28 cellular contexts compared by ENCODE assay signal in the genomic region with DNA sequence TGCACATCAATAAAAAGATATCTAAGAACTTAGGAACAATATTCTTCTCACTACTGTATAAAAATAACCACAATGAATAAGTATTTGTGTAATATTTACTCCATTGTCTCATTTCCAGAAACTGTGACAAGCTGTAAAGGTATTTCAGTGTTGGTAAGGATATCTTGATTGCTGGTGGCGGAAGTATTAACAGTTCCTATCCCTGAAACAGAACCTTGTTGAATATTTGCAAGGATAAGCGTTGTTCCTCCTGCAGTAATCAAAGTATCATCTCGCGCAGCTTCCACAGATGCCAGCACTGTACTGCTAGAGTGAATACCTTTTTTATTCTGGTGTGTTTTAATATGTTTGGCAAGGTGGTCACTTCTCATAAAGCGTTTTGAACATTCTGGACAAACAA.
"Had no signal": no experiment of that assay in that cellular context is flagged by ENCODE, and none has a peak within 500 bp of the region (broad histone marks: within the 10 kb centered on the region; RNA-seq: fewer than 3 reads in every experiment).

No MANE protein-coding gene starts in this region.

- H3K27me3 ChIP-seq: body of pancreas, cardiac muscle cell, dorsolateral prefrontal cortex, right atrium auricular region, testis, transverse colon had no signal

- ATAC-seq: body of pancreas; left colon; stimulated activated naive CD8-positive, alpha-beta T cell treated with anti-CD3 and anti-CD28 coated beads, Interleukin-15, Interleukin-2, amounts not matched to agents 100 U/mL and 50 U/mL, for 24 hours had no signal

- H3K9me3 ChIP-seq: body of pancreas, right atrium auricular region, testis, transverse colon had no signal

- H3K4me3 ChIP-seq: body of pancreas, cardiac muscle cell, coronary artery, dorsolateral prefrontal cortex, right atrium auricular region, testis, transverse colon had no signal

- DNase-seq: activated CD4-positive, alpha-beta memory T cell treated with anti-CD3 and anti-CD28 coated beads, Interleukin-2, amount 10 ng/mL, durations not matched to agents 7 days and 5 days; activated CD4-positive, alpha-beta T cell treated with anti-CD3 and anti-CD28 coated beads for 1 hour; activated CD4-positive, alpha-beta T cell treated with anti-CD3 and anti-CD28 coated beads, Interleukin-2, amount 10 ng/mL, durations not matched to agents 7 days and 5 days; activated CD8-positive, alpha-beta memory T cell treated with anti-CD3 and anti-CD28 coated beads, Interleukin-2, amount 50 U/mL, for 48 hours; activated gamma-delta T cell; activated naive CD4-positive, alpha-beta T cell treated with anti-CD3 and anti-CD28 coated beads, Interleukin-2, amount 10 ng/mL, durations not matched to agents 7 days and 5 days; activated T-cell treated with anti-CD3 and anti-CD28 coated beads, Interleukin-2, amount 50 U/mL, for 24 hours; body of pancreas; cerebellar nuclear complex; dorsolateral prefrontal cortex; effector memory CD4-positive, alpha-beta T cell; erythroblast; foreskin melanocyte; glutamatergic neuron; islet precursor cell; left colon; naive B cell; nephron progenitor cell; nucleus accumbens; stimulated activated CD4-positive, alpha-beta T cell treated with anti-CD3 and anti-CD28 coated beads, Interleukin-4, amount 100 ng/mL, for 1 hour; stimulated activated naive CD8-positive, alpha-beta T cell treated with anti-CD3 and anti-CD28 coated beads, Interleukin-15, Interleukin-2, amounts not matched to agents 100 U/mL and 50 U/mL, for 24 hours; T-helper 2 cell; testis; transverse colon had no signal

- FAIRE-seq: urothelium cell line had no signal

- H3K4me1 ChIP-seq: right atrium auricular region, testis, transverse colon had no signal

- H3K27ac ChIP-seq: body of pancreas, cardiac muscle cell, coronary artery, dorsolateral prefrontal cortex, right atrium auricular region, testis, transverse colon had no signal
